In the genomic region with DNA sequence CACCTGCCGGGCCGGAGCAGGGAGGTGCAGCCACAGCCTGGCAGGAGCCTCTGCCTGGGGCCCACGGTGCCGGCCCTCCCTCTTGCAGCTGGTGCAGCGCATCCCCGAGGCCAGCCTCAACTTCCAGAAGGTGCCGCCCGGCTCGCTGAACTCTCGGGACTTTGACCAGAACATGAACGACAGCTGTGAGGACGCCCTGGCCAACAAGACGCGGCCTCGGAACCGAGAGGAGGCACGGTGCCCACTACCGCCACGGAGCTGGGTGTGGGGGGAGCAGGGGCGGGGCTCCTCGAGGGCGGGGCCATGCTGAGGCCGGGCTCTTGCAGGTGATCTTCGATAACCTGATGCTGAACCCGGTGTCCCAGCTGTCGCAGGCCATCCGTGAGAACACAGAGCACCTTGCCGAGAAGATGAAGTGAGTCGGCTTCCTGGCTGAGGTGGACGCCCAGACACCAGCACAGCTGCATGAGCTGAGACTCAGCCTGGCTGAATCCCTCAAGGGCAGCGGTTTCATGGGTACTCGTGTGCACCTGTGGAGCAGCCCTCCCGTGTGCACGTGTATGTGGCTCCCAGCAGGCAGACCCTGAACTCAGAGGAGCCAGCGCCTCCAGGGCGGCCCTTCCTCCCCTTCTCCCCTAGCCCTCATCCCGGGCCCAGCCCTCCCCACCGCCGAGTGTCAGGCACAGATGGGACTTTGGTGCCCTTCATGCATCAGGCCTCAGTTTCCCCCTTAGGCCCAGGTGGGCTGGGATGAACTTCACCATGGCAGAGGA, we compare ENCODE assay signal across 17 cellular contexts. TPM values are rescaled to one million over a fixed set of nuclear protein-coding genes. Genes with fewer than 3 reads are reported as not detected.
A peak's percentile ranks its signal among the peaks of the same experiment; 100 is the strongest.
DNase-seq lines count a peak whose midpoint lies in the region; ATAC-seq and TF ChIP-seq lines count a peak whose summit lies in the region.
"Had no signal": no experiment of that assay in that cellular context is flagged by ENCODE, and none has a peak within 500 bp of the region (broad histone marks: within the 10 kb centered on the region; RNA-seq: fewer than 3 reads in every experiment).

No MANE protein-coding gene starts in this region.

- H3K36me3 ChIP-seq in lower lobe of right lung (peaks cover 9% of the 10 kb centered on the region), aorta (ENCODE audit: control insufficient read depth in 1 of 2, insufficient read depth in 2 of 2, low read length in 1 of 2) (no peaks in the 10 kb centered on the region)

- WGBS in aorta, 2 donors = 84 to 85% methylated on average over 36 to 39 of the region's 39 CpGs

- H3K4me1 ChIP-seq in lower lobe of right lung = peaks cover 18% of the 10 kb centered on the region
- no peaks in the 10 kb centered on the region for H3K4me1 ChIP-seq in aorta (ENCODE audit: control insufficient read depth in 1 of 2, insufficient read depth in 2 of 2, low read length in 2 of 2)

- CTCF ChIA-PET in WTC11 (lab: Charles Lee) = interaction anchor here (1.4 to 2.6 kb wide), 2 partner anchors 47 to 125 kb away, joined by 5 to 11 read pairs; no protein-coding TSS in a partner anchor

- no peak for TF ChIP-seq CTCF in natural killer cell (IDR thresholded peaks at IDR 0.05)
- no peak for TF ChIP-seq CTCF in WTC11 (IDR thresholded peaks at IDR 0.05)
- TF ChIP-seq CTCF in lower lobe of right lung (IDR thresholded peaks at IDR 0.05) = no peak

- no peaks in the 10 kb centered on the region for H3K4me1 Mint-ChIP-seq in natural killer cell
- H3K4me1 Mint-ChIP-seq in natural killer cell treated with Interleukin-12 subunit alpha and Interleukin-12 subunit beta and Interleukin-15 and Interleukin-18, amount 100 ng/mL, for 72 hours (ENCODE audit: low read depth in 2 of 2) = no peaks in the 10 kb centered on the region
- H3K4me1 Mint-ChIP-seq in WTC11 = peaks cover 2% of the 10 kb centered on the region; the same call in 1 of the 2 replicates
- H3K4me1 Mint-ChIP-seq: activated T-helper 17 cell treated with anti-CD3 and anti-CD28 coated beads, Interleukin-2, amount 50 U/mL, for 72 hours had no signal

- no peak overlapping the region for H3K27ac ChIP-seq in lower lobe of right lung
- H3K27ac ChIP-seq in aorta (ENCODE audit: low read depth in 1 of 2, low read length in 2 of 2) = no peak overlapping the region
- H3K27ac ChIP-seq: tibial nerve had no signal

- H3K9me3 Mint-ChIP-seq in natural killer cell (no peaks in the 10 kb centered on the region), WTC11 (no peaks in the 10 kb centered on the region)
- no peaks in the 10 kb centered on the region for H3K9me3 Mint-ChIP-seq in natural killer cell treated with Interleukin-12 subunit alpha and Interleukin-12 subunit beta and Interleukin-15 and Interleukin-18, amount 100 ng/mL, for 72 hours
- H3K9me3 Mint-ChIP-seq: activated T-helper 17 cell treated with anti-CD3 and anti-CD28 coated beads, Interleukin-2, amount 50 U/mL, for 72 hours; brain had no signal

- POLR2A ChIA-PET in WTC11 (lab: Charles Lee) = no interaction called here

- H3K4me3 ChIP-seq in lower lobe of right lung (no peak overlapping the region), aorta (ENCODE audit: low read length in 2 of 2) (no peak overlapping the region)
- H3K4me3 ChIP-seq: tibial nerve had no signal

- intact Hi-C loops in natural killer cell (cut with micrococcal nuclease) (no loop called here), lower lobe of right lung (cut with DNase I) (no loop called here), aorta (cut with DNase I) (no loop called here)

- no peak overlapping the region for H3K27ac Mint-ChIP-seq in natural killer cell
- H3K27ac Mint-ChIP-seq in natural killer cell treated with Interleukin-12 subunit alpha and Interleukin-12 subunit beta and Interleukin-15 and Interleukin-18, amount 100 ng/mL, for 72 hours = no peak overlapping the region
- no peak overlapping the region for H3K27ac Mint-ChIP-seq in WTC11
- H3K27ac Mint-ChIP-seq: activated T-helper 17 cell treated with anti-CD3 and anti-CD28 coated beads, Interleukin-2, amount 50 U/mL, for 72 hours; brain had no signal

- H3K36me3 Mint-ChIP-seq in natural killer cell (no peaks in the 10 kb centered on the region), WTC11 (no peaks in the 10 kb centered on the region)
- no peaks in the 10 kb centered on the region for H3K36me3 Mint-ChIP-seq in natural killer cell treated with Interleukin-12 subunit alpha and Interleukin-12 subunit beta and Interleukin-15 and Interleukin-18, amount 100 ng/mL, for 72 hours
- H3K36me3 Mint-ChIP-seq: brain had no signal

- H3K4me3 Mint-ChIP-seq in natural killer cell (no peak overlapping the region), WTC11 (no peak overlapping the region)
- H3K4me3 Mint-ChIP-seq in natural killer cell treated with Interleukin-12 subunit alpha and Interleukin-12 subunit beta and Interleukin-15 and Interleukin-18, amount 100 ng/mL, for 72 hours = no peak overlapping the region
- H3K4me3 Mint-ChIP-seq: activated T-helper 17 cell treated with anti-CD3 and anti-CD28 coated beads, Interleukin-2, amount 50 U/mL, for 72 hours; brain had no signal

- ATAC-seq in natural killer cell = no peak
- no peak for ATAC-seq in natural killer cell treated with Interleukin-12 subunit alpha and Interleukin-12 subunit beta and Interleukin-15 and Interleukin-18, amount 100 ng/mL, for 72 hours
- no peak for ATAC-seq in WTC11
- ATAC-seq in lower lobe of right lung = no peak
- no peak for ATAC-seq in aorta (ENCODE audit: low FRiP score)
- ATAC-seq: activated T-helper 17 cell treated with anti-CD3 and anti-CD28 coated beads, Interleukin-2, amount 50 U/mL, for 72 hours had no signal

- H3K27me3 Mint-ChIP-seq in natural killer cell (ENCODE audit: low read depth in 2 of 2) (no peaks in the 10 kb centered on the region), WTC11 (ENCODE audit: low read depth) (no peaks in the 10 kb centered on the region; the same call in 1 of the 2 replicates)
- H3K27me3 Mint-ChIP-seq in natural killer cell treated with Interleukin-12 subunit alpha and Interleukin-12 subunit beta and Interleukin-15 and Interleukin-18, amount 100 ng/mL, for 72 hours = no peaks in the 10 kb centered on the region
- H3K27me3 Mint-ChIP-seq: activated T-helper 17 cell treated with anti-CD3 and anti-CD28 coated beads, Interleukin-2, amount 50 U/mL, for 72 hours had no signal

- no peaks in the 10 kb centered on the region for H3K27me3 ChIP-seq in lower lobe of right lung (ENCODE audit: low read depth)
- no peaks in the 10 kb centered on the region for H3K27me3 ChIP-seq in aorta (ENCODE audit: control insufficient read depth in 1 of 2, insufficient read depth in 2 of 2, low read length in 1 of 2)
- H3K27me3 ChIP-seq: tibial nerve had no signal

- DNase-seq in natural killer cell (peak; percentile 11), WTC11 (ENCODE audit: low spot score) (peak; percentile 12), lower lobe of right lung (peak; percentile 44), aorta (peak; percentile 44 to 77), T-helper 9 cell (no peak), MV-4-11 (lab: John Stamatoyannopoulos, UW) (no peak), NCI-H2227 treated with DMSO at 0.1 percent for 48 hours (lab: John Stamatoyannopoulos, UW) (no peak)
- no peak for DNase-seq in natural killer cell treated with Interleukin-12 subunit alpha and Interleukin-12 subunit beta and Interleukin-15 and Interleukin-18, amount 100 ng/mL, for 72 hours (ENCODE audit: low spot score)
- DNase-seq: activated CD4-positive, alpha-beta T cell treated with anti-CD3 and anti-CD28 coated beads, Interleukin-2, amount 50 U/mL, for 4 hours; DMS 273 treated with DMSO at 0.1 percent for 48 hours; NCI-H1105; T-helper 2 cell had no signal

- H3K9me3 ChIP-seq in lower lobe of right lung (no peaks in the 10 kb centered on the region), aorta (ENCODE audit: control insufficient read depth, low read length) (no peaks in the 10 kb centered on the region)
- H3K9me3 ChIP-seq: tibial nerve had no signal

TF ChIP-seq in WTC11, 78 proteins besides CTCF, POLR2A, EP300 and RAD21:
- TF ChIP-seq, protein P1, sequence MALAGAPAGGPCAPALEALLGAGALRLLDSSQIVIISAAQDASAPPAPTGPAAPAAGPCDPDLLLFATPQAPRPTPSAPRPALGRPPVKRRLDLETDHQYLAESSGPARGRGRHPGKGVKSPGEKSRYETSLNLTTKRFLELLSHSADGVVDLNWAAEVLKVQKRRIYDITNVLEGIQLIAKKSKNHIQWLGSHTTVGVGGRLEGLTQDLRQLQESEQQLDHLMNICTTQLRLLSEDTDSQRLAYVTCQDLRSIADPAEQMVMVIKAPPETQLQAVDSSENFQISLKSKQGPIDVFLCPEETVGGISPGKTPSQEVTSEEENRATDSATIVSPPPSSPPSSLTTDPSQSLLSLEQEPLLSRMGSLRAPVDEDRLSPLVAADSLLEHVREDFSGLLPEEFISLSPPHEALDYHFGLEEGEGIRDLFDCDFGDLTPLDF (CRISPR knock-in tag; IDR thresholded peaks at IDR 0.05) = no peak
- no peak for TF ChIP-seq ELF4 (CRISPR knock-in tag; IDR thresholded peaks at IDR 0.05; ENCODE audit: low read depth)
- TF ChIP-seq, protein P2, sequence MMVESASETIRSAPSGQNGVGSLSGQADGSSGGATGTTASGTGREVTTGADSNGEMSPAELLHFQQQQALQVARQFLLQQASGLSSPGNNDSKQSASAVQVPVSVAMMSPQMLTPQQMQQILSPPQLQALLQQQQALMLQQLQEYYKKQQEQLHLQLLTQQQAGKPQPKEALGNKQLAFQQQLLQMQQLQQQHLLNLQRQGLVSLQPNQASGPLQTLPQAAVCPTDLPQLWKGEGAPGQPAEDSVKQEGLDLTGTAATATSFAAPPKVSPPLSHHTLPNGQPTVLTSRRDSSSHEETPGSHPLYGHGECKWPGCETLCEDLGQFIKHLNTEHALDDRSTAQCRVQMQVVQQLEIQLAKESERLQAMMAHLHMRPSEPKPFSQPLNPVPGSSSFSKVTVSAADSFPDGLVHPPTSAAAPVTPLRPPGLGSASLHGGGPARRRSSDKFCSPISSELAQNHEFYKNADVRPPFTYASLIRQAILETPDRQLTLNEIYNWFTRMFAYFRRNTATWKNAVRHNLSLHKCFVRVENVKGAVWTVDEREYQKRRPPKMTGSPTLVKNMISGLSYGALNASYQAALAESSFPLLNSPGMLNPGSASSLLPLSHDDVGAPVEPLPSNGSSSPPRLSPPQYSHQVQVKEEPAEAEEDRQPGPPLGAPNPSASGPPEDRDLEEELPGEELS (CRISPR knock-in tag; IDR thresholded peaks at IDR 0.05) = no peak
TF ChIP-seq in WTC11: peak in this region for 0.

RNA-seq across cellular contexts. Expression of a gene that starts 28.6 kb away (rescaled TPM):
- total RNA-seq in natural killer cell (under 1 TPM; 0.24 to 0.72 (median 0.30) TPM), WTC11 (2021) (33.6 to 47.0 TPM (median 33.8 TPM) in 3 replicates), lower lobe of right lung (24.7 TPM), aorta (10 to 100 TPM; 30.0 to 36.2 TPM)
- 1 to 10 TPM; 3.4 to 3.8 TPM for total RNA-seq in natural killer cell treated with Interleukin-12 subunit alpha and Interleukin-12 subunit beta and Interleukin-15 and Interleukin-18, amount 100 ng/mL, for 72 hours
- polyA plus RNA-seq in aorta = 10 to 100 TPM in 1 of 2 donors, 1 to 10 TPM in 1; 6.4 to 16.2 TPM

RNA-seq across cellular contexts. Expression of a gene that starts 31.1 kb away (rescaled TPM):
- 1 to 10 TPM; 1.7 to 7.2 (median 2.9) TPM for total RNA-seq in natural killer cell
- total RNA-seq in natural killer cell treated with Interleukin-12 subunit alpha and Interleukin-12 subunit beta and Interleukin-15 and Interleukin-18, amount 100 ng/mL, for 72 hours = not detected
- 0.07 to 0.21 TPM (median 0.11 TPM) in 3 replicates for total RNA-seq in WTC11 (2021)
- total RNA-seq in lower lobe of right lung = 1.2 TPM
- total RNA-seq in aorta = 1 to 10 TPM in 1 of 2 donors, under 1 TPM in 1; 0.62 to 1.7 TPM
- under 1 TPM in 1 of 2 donors, not detected in 1; 0.38 TPM for polyA plus RNA-seq in aorta
- total RNA-seq: activated T-helper 17 cell treated with anti-CD3 and anti-CD28 coated beads, Interleukin-2, amount 50 U/mL, for 72 hours; NCI-H460; RPMI7951 had no signal

Comparison
In these comparisons a context has a peak if more than half of its experiments do, and no peak if none do; other contexts are left out.
1. DNase-seq: peak in natural killer cell (single experiment), WTC11 (single experiment), lower lobe of right lung (single experiment) and aorta (2 of 2); none in natural killer cell treated with Interleukin-12 subunit alpha and Interleukin-12 subunit beta and Interleukin-15 and Interleukin-18, amount 100 ng/mL, for 72 hours (single experiment), T-helper 9 cell (single experiment), MV-4-11 (single experiment) and NCI-H2227 treated with DMSO at 0.1 percent for 48 hours (single experiment).